Comparison of ENCODE assay signal across 9 cellular contexts in genomic region chr10:101783736-101784118, GRCh38. TPM values are rescaled to one million over a fixed set of nuclear protein-coding genes. Genes with fewer than 3 reads are reported as not detected.
DNase-seq lines count a peak whose midpoint lies in the region; ATAC-seq, FAIRE-seq and TF ChIP-seq lines count a peak whose summit lies in the region.
"Had no signal": no experiment of that assay in that cellular context is flagged by ENCODE, and none has a peak within 500 bp of the region (broad histone marks: within the 10 kb centered on the region; RNA-seq: fewer than 3 reads in every experiment).

No MANE protein-coding gene starts in this region.

- peak overlapping the region; percentile 60 for H3K4me2 ChIP-seq in GM12878 (ENCODE audit: control insufficient read depth, insufficient read depth)

- POLR2A ChIA-PET in GM12878 (lab: Charles Lee) = interaction anchor here (0.6 to 3.1 kb wide), 6 partner anchors 13 to 181 kb away, joined by 3 to 17 read pairs (median 3); partner anchors contain the start of gene OGA

- no peak for TF ChIP-seq EP300 in GM12878 (IDR thresholded peaks at IDR 0.05; ENCODE audit: borderline replicate concordance in 1 of 2, control insufficient read depth in 1 of 2, low read depth in 2 of 2, low read length in 2 of 2)

- peak overlapping the region; percentile 89 for H3K4me3 ChIP-seq in HUES48 (ENCODE audit: low read depth, low read length)
- H3K4me3 ChIP-seq in GM12878 = peak overlapping the region; percentile 85
- H3K4me3 ChIP-seq in mesodermal cell (ENCODE audit: extremely low read depth, insufficient read depth, low read length, poor library complexity, severe bottlenecking) = peak overlapping the region; percentile 71

- H3K9me3 ChIP-seq in HUES48 (ENCODE audit: control insufficient read depth, insufficient read depth, low read length) (no peaks in the 10 kb centered on the region), GM12878 (replicated peaks; ENCODE audit: control insufficient read depth, insufficient read depth, low read length) (no peaks in the 10 kb centered on the region), mesodermal cell (ENCODE audit: control insufficient read depth, low read length) (no peaks in the 10 kb centered on the region)

- FAIRE-seq in GM12878 (lab: Jason Lieb, UNC) = no peak
- FAIRE-seq: islet of Langerhans had no signal

- CTCF ChIA-PET in GM12878 (lab: Yijun Ruan, JAX) = interaction anchor here (0.8 to 9.8 kb wide), 22 partner anchors 13 to 330 kb away, joined by 3 to 334 read pairs (median 4); partner anchors contain the start of genes DPCD, OGA and POLL

- RAD21 ChIA-PET in GM12878 (lab: Charles Lee; ENCODE audit: unreplicated experiment) = interaction anchor here (1.0 to 7.9 kb wide), 5 partner anchors 12 to 224 kb away, joined by 3 to 172 read pairs (median 4); no protein-coding TSS in a partner anchor

- ATAC-seq in GM12878 = no peak

- TF ChIP-seq POLR2A in GM12878 (IDR thresholded peaks at IDR 0.05; ENCODE audit: low read depth, low read length) = no peak

- DNase-seq in AG08396 (ENCODE audit: low spot score) (peak; percentile 26), GM12878 (ENCODE audit: low read depth, low spot score) (no peak), NOMO-1 treated with DMSO at 0.1 percent for 48 hours (lab: John Stamatoyannopoulos, UW; ENCODE audit: unreplicated experiment) (no peak), GM13976 (ENCODE audit: low spot score) (no peak), SIG-M5 treated with dmso at 0.1 percent for 504 hours (lab: John Stamatoyannopoulos, UW; ENCODE audit: unreplicated experiment) (no peak), NCI-H226 (no peak)

- in situ Hi-C loops in GM12878 (cut with MboI) (loop anchor here (5.0 kb wide), 2 partner anchors 176 to 571 kb away; no protein-coding TSS in a partner anchor), GM13976 (cut with MboI; ENCODE audit: low sequenced_read_pairs, unreplicated experiment) (loop anchor here (5.0 kb wide), 1 partner anchor 176 kb away; no protein-coding TSS in a partner anchor)

- H3K27ac ChIP-seq in HUES48 (ENCODE audit: low read depth, low read length) = peak overlapping the region; percentile 82
- peak overlapping the region; percentile 71 for H3K27ac ChIP-seq in GM12878 (ENCODE audit: control insufficient read depth, insufficient read depth)
- H3K27ac ChIP-seq in mesodermal cell (ENCODE audit: low read depth, low read length, severe bottlenecking) = peak overlapping the region; percentile 68

- H3K27me3 ChIP-seq in HUES48 (ENCODE audit: control insufficient read depth, insufficient read depth, low read length) (peaks cover 2% of the 10 kb centered on the region; the same call in 1 of the 2 replicates), GM12878 (replicated peaks in 1 of 2; ENCODE audit: control insufficient read depth in 2 of 2, insufficient read depth in 2 of 2, low read length in 1 of 2) (no peaks in the 10 kb centered on the region)

- intact Hi-C loops in GM12878 (cut with micrococcal nuclease; ENCODE audit: unreplicated experiment) = loop anchor here (5.0 to 10.0 kb wide), 2 partner anchors 91 to 429 kb away; partner anchors contain the start of gene BTRC

- H3K9ac ChIP-seq in HUES48 (ENCODE audit: low read depth, low read length) (peak overlapping the region; percentile 88), GM12878 (ENCODE audit: control insufficient read depth, insufficient read depth, low read length) (peak overlapping the region; percentile 74)

- TF ChIP-seq RAD21 in GM12878 (IDR thresholded peaks at IDR 0.05; ENCODE audit: insufficient read depth, low read depth, low read length) = no peak

- H2AFZ ChIP-seq in GM12878 (ENCODE audit: control insufficient read depth, low read depth, low read length) = peak overlapping the region; percentile 25; the same call in 1 of the 2 replicates

- peaks cover 30% of the 10 kb centered on the region for H3K4me1 ChIP-seq in HUES48 (ENCODE audit: control insufficient read depth, insufficient read depth, low read length)
- peaks cover 37% of the 10 kb centered on the region for H3K4me1 ChIP-seq in GM12878 (ENCODE audit: control insufficient read depth, insufficient read depth, low read length)
- H3K4me1 ChIP-seq in mesodermal cell (ENCODE audit: control insufficient read depth, insufficient read depth, low read length, poor library complexity, severe bottlenecking) = peaks cover 9% of the 10 kb centered on the region

- SMC1A ChIA-PET in GM12878 (lab: Charles Lee; ENCODE audit: uncharacterized antibody, unreplicated experiment) = interaction anchor here (0.7 to 7.9 kb wide), 14 partner anchors 11 to 288 kb away, joined by 3 to 139 read pairs (median 4); partner anchors contain the start of gene OGA

- TF ChIP-seq CTCF in GM12878 (IDR thresholded peaks at IDR 0.05 in 2 of 3, conservative IDR thresholded peaks at IDR 0.05 in 1 of 3; ENCODE audit: control insufficient read depth in 2 of 3, extremely low read depth in 1 of 3, insufficient read depth in 1 of 3, low read depth in 3 of 3, low read length in 3 of 3) = no peak
- no peak for TF ChIP-seq CTCF in GM13976 (IDR thresholded peaks at IDR 0.05; ENCODE audit: borderline replicate concordance, control extremely low read depth, extremely low read depth, insufficient read depth, missing control alignments)

- 69% methylated on average over 10 of the region's 10 CpGs for WGBS in GM12878 (ENCODE audit: insufficient coverage, insufficient replicate concordance, low lambda C conversion rate, missing lambda C conversion rate)
- 72% methylated on average over 10 of the region's 10 CpGs for WGBS in mesodermal cell (ENCODE audit: insufficient coverage in 2 of 2), 2 experiments

- H4K20me1 ChIP-seq in GM12878 (ENCODE audit: control insufficient read depth, insufficient read depth) = no peaks in the 10 kb centered on the region

- H3K36me3 ChIP-seq in HUES48 (ENCODE audit: control insufficient read depth, insufficient read depth, low read length) (peaks cover 40% of the 10 kb centered on the region), GM12878 (ENCODE audit: control insufficient read depth in 2 of 2, insufficient read depth in 2 of 2, low read length in 1 of 2) (peaks cover 4 to 12% of the 10 kb centered on the region in 2 experiments; a peak in 3 of 4 replicates), mesodermal cell (ENCODE audit: control insufficient read depth, insufficient read depth, low read length) (peaks cover 43% of the 10 kb centered on the region)

- no TSS peak for BruUV-seq in GM12878 (replicated peaks; lab: Mats Ljungman, UMichigan)

- H3K79me2 ChIP-seq in GM12878 (ENCODE audit: control insufficient read depth, insufficient read depth, low read length) = peaks cover 11% of the 10 kb centered on the region

RNA-seq across cellular contexts. Expression of gene NPM3, which starts 0.5 kb away (rescaled TPM):
- total RNA-seq in GM12878 (2013; cell fraction: nucleolus; rRNA removed) = 6.9 and 11.1 TPM in 2 replicates
- total RNA-seq in GM12878 (2014; rRNA removed) (146 and 149 TPM in 2 replicates), GM12878 (2014; rRNA removed; fragmentation: Illumina TruSeq; extraction: Trizol) (102 and 106 TPM in 2 replicates), GM12878 (2021) (113 and 118 TPM in 2 replicates)
- 16.8 TPM for polyA plus RNA-seq in GM12878 (2011; ENCODE audit: low read depth)
- polyA plus RNA-seq in GM12878 (2011; rRNA removed) (39.6 and 84.5 TPM in 2 replicates), GM12878 (2014; fragmentation: Illumina TruSeq; extraction: Trizol) (78.2 and 171 TPM in 2 replicates), GM12878 (2014; fragmentation: Nextera tagmentation; extraction: Ambion mirVana) (10 to 100 TPM; 19.7 to 49.6 TPM), GM12878 (2014; rRNA removed) (127 and 145 TPM in 2 replicates), GM12878 (2016; fragmentation: Nextera tagmentation; extraction: Ambion mirVana) (10 to 100 TPM; 13.0 to 13.2 TPM)
- 149 and 172 TPM in 2 replicates for polyA plus RNA-seq in GM12878 (2011; cell fraction: cytosol; rRNA removed)
- polyA plus RNA-seq in GM12878 (2011; cell fraction: nucleus; rRNA removed) = 69.2 and 88.2 TPM in 2 replicates
- 54.8 and 56.4 TPM in 2 replicates for polyA plus RNA-seq in GM12878 (2012)
- 38.4 and 70.9 TPM in 2 replicates for polyA minus RNA-seq in GM12878 (2011; rRNA and poly(A)+ RNA removed)
- 14.9 and 23.0 TPM in 2 replicates for polyA minus RNA-seq in GM12878 (2011; cell fraction: cytosol; rRNA and poly(A)+ RNA removed)
- 6.9 and 9.1 TPM in 2 replicates for polyA minus RNA-seq in GM12878 (2011; cell fraction: nucleus; rRNA and poly(A)+ RNA removed)
- polyA plus RNA-seq in mesodermal cell (2013, experiment 1 of 2) = 65.8 TPM
- 59.4 TPM for polyA plus RNA-seq in mesodermal cell (2013, experiment 2 of 2)

RNA-seq across cellular contexts. Expression of gene FGF8, which starts 7.8 kb away (rescaled TPM):
- not detected in 2 replicates for total RNA-seq in GM12878 (2013; cell fraction: nucleolus; rRNA removed)
- total RNA-seq in GM12878 (2014; rRNA removed) = not detected in 2 replicates
- total RNA-seq in GM12878 (2014; rRNA removed; fragmentation: Illumina TruSeq; extraction: Trizol) = not detected in 2 replicates
- not detected in 2 replicates for total RNA-seq in GM12878 (2021)
- polyA plus RNA-seq in GM12878 (2011; ENCODE audit: low read depth) = not detected
- 0.08 TPM in 1 of 2 replicates, not detected in the other for polyA plus RNA-seq in GM12878 (2011; rRNA removed)
- polyA plus RNA-seq in GM12878 (2011; cell fraction: cytosol; rRNA removed) = 0.15 and 0.19 TPM in 2 replicates
- 0.85 TPM in 2 replicates for polyA plus RNA-seq in GM12878 (2011; cell fraction: nucleus; rRNA removed)
- polyA plus RNA-seq in GM12878 (2012) = not detected in 2 replicates
- not detected in 2 replicates for polyA plus RNA-seq in GM12878 (2014; fragmentation: Illumina TruSeq; extraction: Trizol)
- polyA plus RNA-seq in GM12878 (2014; fragmentation: Nextera tagmentation; extraction: Ambion mirVana) = not detected
- 0.17 TPM in 1 of 2 replicates, not detected in the other for polyA plus RNA-seq in GM12878 (2014; rRNA removed)
- polyA plus RNA-seq in GM12878 (2016; fragmentation: Nextera tagmentation; extraction: Ambion mirVana) = under 1 TPM in 1 of 2 experiments, not detected in 1; 0.43 TPM
- 0.26 TPM in 1 of 2 replicates, not detected in the other for polyA minus RNA-seq in GM12878 (2011; rRNA and poly(A)+ RNA removed)
- not detected in 2 replicates for polyA minus RNA-seq in GM12878 (2011; cell fraction: cytosol; rRNA and poly(A)+ RNA removed)
- polyA minus RNA-seq in GM12878 (2011; cell fraction: nucleus; rRNA and poly(A)+ RNA removed) = not detected in 2 replicates
- 0.88 TPM for polyA plus RNA-seq in mesodermal cell (2013, experiment 1 of 2)
- polyA plus RNA-seq in mesodermal cell (2013, experiment 2 of 2) = 0.56 TPM

RNA-seq across cellular contexts. Expression of gene OGA, which starts 34.5 kb away (rescaled TPM):
- 764 and 795 TPM in 2 replicates for total RNA-seq in GM12878 (2013; cell fraction: nucleolus; rRNA removed)
- total RNA-seq in GM12878 (2014; rRNA removed) (82.5 and 101 TPM in 2 replicates), GM12878 (2014; rRNA removed; fragmentation: Illumina TruSeq; extraction: Trizol) (107 and 115 TPM in 2 replicates), GM12878 (2021) (75.1 and 87.8 TPM in 2 replicates)
- 114 TPM for polyA plus RNA-seq in GM12878 (2011; ENCODE audit: low read depth)
- polyA plus RNA-seq in GM12878 (2011; rRNA removed) (145 and 214 TPM in 2 replicates), GM12878 (2014; fragmentation: Illumina TruSeq; extraction: Trizol) (111 and 154 TPM in 2 replicates), GM12878 (2014; fragmentation: Nextera tagmentation; extraction: Ambion mirVana) (10 to 100 TPM; 23.0 to 28.3 TPM), GM12878 (2014; rRNA removed) (81.0 and 90.3 TPM in 2 replicates), GM12878 (2016; fragmentation: Nextera tagmentation; extraction: Ambion mirVana) (10 to 100 TPM; 54.3 to 57.9 TPM)
- polyA plus RNA-seq in GM12878 (2011; cell fraction: cytosol; rRNA removed) = 40.0 and 48.8 TPM in 2 replicates
- 145 and 164 TPM in 2 replicates for polyA plus RNA-seq in GM12878 (2011; cell fraction: nucleus; rRNA removed)
- 134 and 139 TPM in 2 replicates for polyA plus RNA-seq in GM12878 (2012)
- 82.2 and 106 TPM in 2 replicates for polyA minus RNA-seq in GM12878 (2011; rRNA and poly(A)+ RNA removed)
- polyA minus RNA-seq in GM12878 (2011; cell fraction: cytosol; rRNA and poly(A)+ RNA removed) = 43.4 and 46.9 TPM in 2 replicates
- polyA minus RNA-seq in GM12878 (2011; cell fraction: nucleus; rRNA and poly(A)+ RNA removed) = 57.9 and 58.9 TPM in 2 replicates
- polyA plus RNA-seq in mesodermal cell (2013, experiment 1 of 2) = 88.5 TPM
- 80.1 TPM for polyA plus RNA-seq in mesodermal cell (2013, experiment 2 of 2)

RNA-seq across cellular contexts. Expression of gene KCNIP2, which starts 59.9 kb away (rescaled TPM):
- 32.3 and 34.5 TPM in 2 replicates for total RNA-seq in GM12878 (2013; cell fraction: nucleolus; rRNA removed)
- total RNA-seq in GM12878 (2014; rRNA removed) = 1.0 and 1.5 TPM in 2 replicates
- 1.3 and 1.4 TPM in 2 replicates for total RNA-seq in GM12878 (2014; rRNA removed; fragmentation: Illumina TruSeq; extraction: Trizol)
- total RNA-seq in GM12878 (2021) = 1.8 and 3.6 TPM in 2 replicates
- 3.4 TPM for polyA plus RNA-seq in GM12878 (2011; ENCODE audit: low read depth)
- 3.4 and 4.3 TPM in 2 replicates for polyA plus RNA-seq in GM12878 (2011; rRNA removed)
- polyA plus RNA-seq in GM12878 (2011; cell fraction: cytosol; rRNA removed) = 2.8 and 3.5 TPM in 2 replicates
- polyA plus RNA-seq in GM12878 (2011; cell fraction: nucleus; rRNA removed) = 19.1 and 26.5 TPM in 2 replicates
- polyA plus RNA-seq in GM12878 (2012) = 4.7 and 5.4 TPM in 2 replicates
- 2.6 and 2.7 TPM in 2 replicates for polyA plus RNA-seq in GM12878 (2014; fragmentation: Illumina TruSeq; extraction: Trizol)
- polyA plus RNA-seq in GM12878 (2014; fragmentation: Nextera tagmentation; extraction: Ambion mirVana) = 1 to 10 TPM in 1 of 2 experiments, under 1 TPM in 1; 0.46 to 1.3 TPM
- 2.1 and 2.3 TPM in 2 replicates for polyA plus RNA-seq in GM12878 (2014; rRNA removed)
- 1 to 10 TPM; 1.3 to 1.8 TPM for polyA plus RNA-seq in GM12878 (2016; fragmentation: Nextera tagmentation; extraction: Ambion mirVana)
- polyA minus RNA-seq in GM12878 (2011; rRNA and poly(A)+ RNA removed) = 3.3 and 3.5 TPM in 2 replicates
- polyA minus RNA-seq in GM12878 (2011; cell fraction: cytosol; rRNA and poly(A)+ RNA removed) = 1.2 TPM in 1 of 2 replicates, not detected in the other
- 2.7 and 3.9 TPM in 2 replicates for polyA minus RNA-seq in GM12878 (2011; cell fraction: nucleus; rRNA and poly(A)+ RNA removed)
- polyA plus RNA-seq in mesodermal cell (2013, experiment 1 of 2) = 2.9 TPM
- polyA plus RNA-seq in mesodermal cell (2013, experiment 2 of 2) = 2.3 TPM
